In genomic region chr7:87199241-87199640, GRCh38 we compare ENCODE assay signal across 14 cellular contexts. TPM values are rescaled to one million over a fixed set of nuclear protein-coding genes. Genes with fewer than 3 reads are reported as not detected.
A peak's percentile ranks its signal among the peaks of the same experiment; 100 is the strongest.
DNase-seq lines count a peak whose midpoint lies in the region; ATAC-seq and TF ChIP-seq lines count a peak whose summit lies in the region.
"Had no signal": no experiment of that assay in that cellular context is flagged by ENCODE, and none has a peak within 500 bp of the region (broad histone marks: within the 10 kb centered on the region; RNA-seq: fewer than 3 reads in every experiment).

No MANE protein-coding gene starts in this region.

- no peak for TF ChIP-seq EP300 in gastroesophageal sphincter (IDR thresholded peaks at IDR 0.05)

- H3K27ac ChIP-seq in thyroid gland (peak overlapping the region in 2 of 3 donors; percentile 15 to 41), dorsolateral prefrontal cortex (peak overlapping the region in 17 of 59 donors; percentile 1 to 55 (median 22)), gastroesophageal sphincter (no peak overlapping the region)

- no peak for DNase-seq in left cardiac atrium
- DNase-seq in Right ventricle myocardium inferior (ENCODE audit: missing footprints): no peak
- no peak for DNase-seq in activated B cell treated with CpG ODN at 0.5 μM for 24 hours
- no peak for DNase-seq in immature natural killer cell
- DNase-seq in thyroid gland: no peak
- no peak for DNase-seq in NCI-H1694 (lab: John Stamatoyannopoulos, UW)
- no peak for DNase-seq in dorsolateral prefrontal cortex
- DNase-seq: activated CD4-positive, CD25-positive, alpha-beta regulatory T cell treated with anti-CD3 and anti-CD28 coated beads, Interleukin-2, amount 50 U/mL, for 72 hours; mucosa of descending colon; NCI-H2081; NCI-H524 treated with DMSO at 0.1 percent for 48 hours; SIG-M5; T-helper 9 cell had no signal

- ATAC-seq in left cardiac atrium (peak; percentile 12 to 15), Right ventricle myocardium inferior (no peak), activated B cell treated with CpG ODN at 0.5 μM for 24 hours (ENCODE audit: low read depth) (no peak), gastroesophageal sphincter (no peak)

- H3K9me3 Mint-ChIP-seq in activated B cell treated with CpG ODN at 0.5 μM for 24 hours: peaks cover 4% of the 10 kb centered on the region
- H3K9me3 Mint-ChIP-seq in immature natural killer cell: peaks cover 0 to 1% (median 0%) of the 10 kb centered on the region in 6 donors

- CTCF ChIA-PET in activated B cell treated with CpG ODN at 0.5 μM for 24 hours (lab: Charles Lee): interaction anchor here (0.9 to 1.3 kb wide), 3 partner anchors 20 to 38 kb away, joined by 3 read pairs; partner anchors contain the start of gene TMEM243

- peak overlapping the region; percentile 70 for H3K27ac Mint-ChIP-seq in activated B cell treated with CpG ODN at 0.5 μM for 24 hours
- peak overlapping the region in 4 of 6 donors; percentile 35 to 77 (median 74) for H3K27ac Mint-ChIP-seq in immature natural killer cell

- 67 to 82% methylated on average over 1 of the region's 1 CpG for WGBS in thyroid gland, 2 donors
- 67 to 89% methylated on average over 1 of the region's 1 CpG for WGBS in gastroesophageal sphincter (ENCODE audit: low coverage in 1 of 2), 2 donors

- TF ChIP-seq POLR2A in thyroid gland (IDR thresholded peaks at IDR 0.05): no peak
- no peak for TF ChIP-seq POLR2A in gastroesophageal sphincter (IDR thresholded peaks at IDR 0.05)

- H3K36me3 Mint-ChIP-seq in activated B cell treated with CpG ODN at 0.5 μM for 24 hours (ENCODE audit: low read depth) (peaks cover 87% of the 10 kb centered on the region), immature natural killer cell (peaks cover 10 to 40% (median 30%) of the 10 kb centered on the region in 3 donors)

- peak overlapping the region; percentile 1 for H3K4me3 Mint-ChIP-seq in activated B cell treated with CpG ODN at 0.5 μM for 24 hours
- no peak overlapping the region for H3K4me3 Mint-ChIP-seq in immature natural killer cell

- H3K4me3 ChIP-seq in thyroid gland (replicated peaks in 1 of 3) (no peak overlapping the region), dorsolateral prefrontal cortex (no peak overlapping the region), gastroesophageal sphincter (no peak overlapping the region)
- H3K4me3 ChIP-seq: mucosa of descending colon had no signal

- TF ChIP-seq CTCF in activated B cell treated with CpG ODN at 0.5 μM for 24 hours (IDR thresholded peaks at IDR 0.05) (no peak), thyroid gland (IDR thresholded peaks at IDR 0.05) (no peak), dorsolateral prefrontal cortex (IDR thresholded peaks at IDR 0.05 in 54 of 56, conservative IDR thresholded peaks at IDR 0.05 in 2 of 56; ENCODE audit: low read depth in 1 of 56, partially characterized antibody in 56 of 56) (no peak), gastroesophageal sphincter (IDR thresholded peaks at IDR 0.05) (no peak)

- H3K4me1 Mint-ChIP-seq in activated B cell treated with CpG ODN at 0.5 μM for 24 hours: peaks cover 73% of the 10 kb centered on the region
- peaks cover 22 to 75% of the 10 kb centered on the region in 2 donors for H3K4me1 Mint-ChIP-seq in immature natural killer cell

- H3K36me3 ChIP-seq in thyroid gland (peaks cover 29 to 32% of the 10 kb centered on the region in 2 donors), gastroesophageal sphincter (peaks cover 0 to 40% of the 10 kb centered on the region in 2 donors)

- H3K9me3 ChIP-seq in thyroid gland (no peaks in the 10 kb centered on the region), gastroesophageal sphincter (peaks cover 0 to under 1% (median 0%) of the 10 kb centered on the region in 3 donors)
- H3K9me3 ChIP-seq: mucosa of descending colon had no signal

- no peaks in the 10 kb centered on the region for H3K27me3 Mint-ChIP-seq in activated B cell treated with CpG ODN at 0.5 μM for 24 hours
- H3K27me3 Mint-ChIP-seq in immature natural killer cell (ENCODE audit: low read depth in 3 of 3): peaks cover 0 to 3% (median 2%) of the 10 kb centered on the region in 3 donors

- peaks cover 37 to 47% of the 10 kb centered on the region in 2 donors for H3K4me1 ChIP-seq in thyroid gland
- H3K4me1 ChIP-seq in gastroesophageal sphincter: peaks cover 0 to 18% (median 0%) of the 10 kb centered on the region in 3 donors

- intact Hi-C loops in left cardiac atrium (cut with DNase I): no loop called here
- intact Hi-C loops in Right ventricle myocardium inferior (cut with DNase I): no loop called here
- intact Hi-C loops in activated B cell treated with CpG ODN at 0.5 μM for 24 hours (cut with micrococcal nuclease): loop anchor here (2.0 kb wide), 1 partner anchor 20 kb away; the partner anchor contains the start of gene TMEM243
- intact Hi-C loops in thyroid gland (cut with DNase I): no loop called here
- intact Hi-C loops in dorsolateral prefrontal cortex (cut with DNase I): no loop called here

- H3K27me3 ChIP-seq in thyroid gland (no peaks in the 10 kb centered on the region), dorsolateral prefrontal cortex (no peaks in the 10 kb centered on the region), gastroesophageal sphincter (no peaks in the 10 kb centered on the region)

- POLR2A ChIA-PET in activated B cell treated with CpG ODN at 0.5 μM for 24 hours (lab: Charles Lee): interaction anchor here (1.4 to 10.4 kb wide), 4 partner anchors 9 to 47 kb away, joined by 7 to 143 read pairs (median 8); partner anchors contain the start of genes DMTF1 and TMEM243

RNA-seq across cellular contexts. Expression of gene TMEM243, which starts 20.3 kb away (rescaled TPM):
- total RNA-seq in left cardiac atrium: 10 to 100 TPM; 11.9 to 12.2 TPM
- 5.9 TPM for total RNA-seq in Right ventricle myocardium inferior
- total RNA-seq in activated B cell treated with CpG ODN at 0.5 μM for 24 hours: 106 and 111 TPM in 2 replicates
- 10 to 100 TPM; 35.2 to 47.7 (median 47.1) TPM for polyA plus RNA-seq in immature natural killer cell
- total RNA-seq in thyroid gland: 100 to 1,000 TPM; 122 to 142 (median 133) TPM
- 10 to 100 TPM in 119 of 120 experiments, 1 to 10 TPM in 1; 9.4 to 33.2 (median 21.5) TPM for total RNA-seq in dorsolateral prefrontal cortex
- 10 to 100 TPM; 10.8 to 38.4 (median 22.1) TPM for total RNA-seq in gastroesophageal sphincter

RNA-seq across cellular contexts. Expression of gene DMTF1, which starts 47.0 kb away (rescaled TPM):
- 10 to 100 TPM; 25.4 to 31.7 TPM for total RNA-seq in left cardiac atrium
- total RNA-seq in Right ventricle myocardium inferior: 22.1 TPM
- total RNA-seq in activated B cell treated with CpG ODN at 0.5 μM for 24 hours: 159 and 175 TPM in 2 replicates
- polyA plus RNA-seq in immature natural killer cell: 10 to 100 TPM in 2 of 3 donors, 1 to 10 TPM in 1; 2.8 to 21.7 (median 11.7) TPM
- total RNA-seq in thyroid gland: 100 to 1,000 TPM; 125 to 174 (median 146) TPM
- total RNA-seq in dorsolateral prefrontal cortex: 100 to 1,000 TPM; 109 to 192 (median 149) TPM
- total RNA-seq in gastroesophageal sphincter: 100 to 1,000 TPM in 1 of 4 donors, 10 to 100 TPM in 3; 27.0 to 142 (median 53.2) TPM

Comparison
In these comparisons a context has a peak if more than half of its experiments do, and no peak if none do; other contexts are left out.
1. ATAC-seq: peak in left cardiac atrium (2 of 2); none in Right ventricle myocardium inferior (single experiment), activated B cell treated with CpG ODN at 0.5 μM for 24 hours (single experiment) and gastroesophageal sphincter (single experiment).
2. H3K27ac ChIP-seq: peak in thyroid gland (2 of 3); none in gastroesophageal sphincter (0 of 4).